In genomic region chr17:2138768-2139167, GRCh38 we compare ENCODE assay signal across 8 cellular contexts.
DNase-seq lines count a peak whose midpoint lies in the region; ATAC-seq and TF ChIP-seq lines count a peak whose summit lies in the region.

No MANE protein-coding gene starts in this region.

- H3K36me3 Mint-ChIP-seq in activated CD8-positive, alpha-beta T cell treated with anti-CD3 and anti-CD28 coated beads, Interleukin-2, amount 10 ng/mL, durations not matched to agents 7 days and 5 days (ENCODE audit: low read depth) = peaks cover 18% of the 10 kb centered on the region
- H3K36me3 Mint-ChIP-seq in nephron (ENCODE audit: low read depth) = peaks cover 11% of the 10 kb centered on the region

- ATAC-seq in GM18505 (IDR thresholded peaks at IDR 0.05; ENCODE audit: unreplicated experiment) = peak; percentile 35
- ATAC-seq in activated CD8-positive, alpha-beta T cell treated with anti-CD3 and anti-CD28 coated beads, Interleukin-2, amount 10 ng/mL, durations not matched to agents 7 days and 5 days = no peak

- peak overlapping the region; percentile 14 for H3K27ac Mint-ChIP-seq in activated CD8-positive, alpha-beta T cell treated with anti-CD3 and anti-CD28 coated beads, Interleukin-2, amount 10 ng/mL, durations not matched to agents 7 days and 5 days
- peak overlapping the region; percentile 94 to 96 (median 95) for H3K27ac Mint-ChIP-seq in nephron

- DNase-seq in HT-29 (ENCODE audit: low spot score) = peak; percentile 54
- no peak for DNase-seq in activated CD8-positive, alpha-beta T cell treated with anti-CD3 and anti-CD28 coated beads, Interleukin-2, amount 10 ng/mL, durations not matched to agents 7 days and 5 days
- no peak for DNase-seq in caudate nucleus (lab: John Stamatoyannopoulos, UW)
- no peak for DNase-seq in posterior cingulate gyrus
- no peak for DNase-seq in NK-92 (lab: John Stamatoyannopoulos, UW; ENCODE audit: unreplicated experiment)
- no peak for DNase-seq in activated CD8-positive, alpha-beta memory T cell treated with anti-CD3 and anti-CD28 coated beads, Interleukin-2, amount 50 U/mL, for 4 hours

- peaks cover 23% of the 10 kb centered on the region for H3K4me1 Mint-ChIP-seq in activated CD8-positive, alpha-beta T cell treated with anti-CD3 and anti-CD28 coated beads, Interleukin-2, amount 10 ng/mL, durations not matched to agents 7 days and 5 days (ENCODE audit: low read depth)
- peaks cover 27% of the 10 kb centered on the region for H3K4me1 Mint-ChIP-seq in nephron

- H3K4me3 Mint-ChIP-seq in activated CD8-positive, alpha-beta T cell treated with anti-CD3 and anti-CD28 coated beads, Interleukin-2, amount 10 ng/mL, durations not matched to agents 7 days and 5 days = no peak overlapping the region
- H3K4me3 Mint-ChIP-seq in nephron = no peak overlapping the region

- intact Hi-C loops in posterior cingulate gyrus (cut with DNase I) = no loop called here

- no peak for TF ChIP-seq POLR2A in GM18505 (IDR thresholded peaks at IDR 0.05; ENCODE audit: borderline replicate concordance, extremely low read depth, insufficient read depth, insufficient read length)

- H3K9me3 Mint-ChIP-seq in activated CD8-positive, alpha-beta T cell treated with anti-CD3 and anti-CD28 coated beads, Interleukin-2, amount 10 ng/mL, durations not matched to agents 7 days and 5 days (ENCODE audit: insufficient read depth) = no peaks in the 10 kb centered on the region
- H3K9me3 Mint-ChIP-seq in nephron = no peaks in the 10 kb centered on the region

- no peaks in the 10 kb centered on the region for H3K27me3 Mint-ChIP-seq in activated CD8-positive, alpha-beta T cell treated with anti-CD3 and anti-CD28 coated beads, Interleukin-2, amount 10 ng/mL, durations not matched to agents 7 days and 5 days (ENCODE audit: low read depth)
- H3K27me3 Mint-ChIP-seq in nephron (ENCODE audit: low read depth) = no peaks in the 10 kb centered on the region

- CTCF ChIA-PET in activated CD8-positive, alpha-beta T cell treated with anti-CD3 and anti-CD28 coated beads, Interleukin-2, amount 10 ng/mL, durations not matched to agents 7 days and 5 days (lab: Charles Lee) = interaction anchor here (1.1 to 2.9 kb wide), 3 partner anchors 16 to 137 kb away, joined by 3 to 18 read pairs (median 10); no protein-coding TSS in a partner anchor

- POLR2A ChIA-PET in activated CD8-positive, alpha-beta T cell treated with anti-CD3 and anti-CD28 coated beads, Interleukin-2, amount 10 ng/mL, durations not matched to agents 7 days and 5 days (lab: Charles Lee) = interaction anchor here (1.3 kb wide), 1 partner anchor 47 kb away, joined by 4 read pairs; no protein-coding TSS in a partner anchor

- no peak for TF ChIP-seq CTCF in nephron (IDR thresholded peaks at IDR 0.05; ENCODE audit: unreplicated experiment in 3 of 3)

- H3K27ac ChIP-seq in caudate nucleus (ENCODE audit: low read depth, low read length) = no peak overlapping the region
